ENCODE assay signal across 16 cellular contexts in the genomic region with DNA sequence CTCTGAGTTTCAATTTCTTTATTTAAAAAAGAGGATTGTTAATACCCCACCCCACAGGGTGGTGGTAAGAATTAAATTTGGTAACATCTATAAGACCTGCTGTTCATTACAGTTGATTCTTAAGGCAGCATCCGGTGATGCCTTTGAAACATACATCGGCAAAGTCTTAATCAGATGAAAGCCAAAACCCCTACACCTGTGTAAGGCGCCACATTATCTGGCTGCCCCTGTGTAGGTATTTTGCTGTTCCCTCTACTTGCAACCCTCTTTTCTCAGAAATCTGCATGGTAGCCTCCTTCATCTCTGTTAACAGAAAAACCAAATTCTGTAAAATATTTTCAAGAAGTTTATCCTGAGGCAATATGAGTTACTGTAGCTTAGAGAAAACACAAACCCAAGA.
DNase-seq lines count a peak whose midpoint lies in the region; ATAC-seq and TF ChIP-seq lines count a peak whose summit lies in the region.
"Had no signal": no experiment of that assay in that cellular context is flagged by ENCODE, and none has a peak within 500 bp of the region (broad histone marks: within the 10 kb centered on the region; RNA-seq: fewer than 3 reads in every experiment).

No MANE protein-coding gene starts in this region.

- H3K27ac Mint-ChIP-seq in activated CD8-positive, alpha-beta T cell treated with anti-CD3 and anti-CD28 coated beads, Interleukin-2, amount 10 ng/mL, durations not matched to agents 7 days and 5 days: peak overlapping the region; percentile 92
- H3K27ac Mint-ChIP-seq in naive B cell: peak overlapping the region; percentile 97 to 99 (median 98)

- H3K9me3 Mint-ChIP-seq in activated CD8-positive, alpha-beta T cell treated with anti-CD3 and anti-CD28 coated beads, Interleukin-2, amount 10 ng/mL, durations not matched to agents 7 days and 5 days (ENCODE audit: insufficient read depth): no peaks in the 10 kb centered on the region
- H3K9me3 Mint-ChIP-seq in naive B cell: peaks cover 0 to 5% (median 0%) of the 10 kb centered on the region in 7 donors

- no peaks in the 10 kb centered on the region for H3K27me3 Mint-ChIP-seq in activated CD8-positive, alpha-beta T cell treated with anti-CD3 and anti-CD28 coated beads, Interleukin-2, amount 10 ng/mL, durations not matched to agents 7 days and 5 days (ENCODE audit: low read depth)
- no peaks in the 10 kb centered on the region for H3K27me3 Mint-ChIP-seq in naive B cell

- peak; percentile 33 to 43 for ATAC-seq in activated CD4-positive, CD25-positive, alpha-beta regulatory T cell treated with anti-CD3 and anti-CD28 coated beads, Interleukin-2, amount 50 U/mL, for 24 hours
- no peak for ATAC-seq in GM18505 (IDR thresholded peaks at IDR 0.05; ENCODE audit: unreplicated experiment)
- peak; percentile 65 for ATAC-seq in activated CD8-positive, alpha-beta T cell treated with anti-CD3 and anti-CD28 coated beads, Interleukin-2, amount 10 ng/mL, durations not matched to agents 7 days and 5 days
- ATAC-seq in naive B cell (ENCODE audit: low read depth in 2 of 2): no peak
- ATAC-seq in GM21447 (IDR thresholded peaks at IDR 0.05; ENCODE audit: unreplicated experiment): no peak
- ATAC-seq in HG03025 (IDR thresholded peaks at IDR 0.05; ENCODE audit: low FRiP score, unreplicated experiment): no peak

- peaks cover 61% of the 10 kb centered on the region for H3K4me1 Mint-ChIP-seq in activated CD8-positive, alpha-beta T cell treated with anti-CD3 and anti-CD28 coated beads, Interleukin-2, amount 10 ng/mL, durations not matched to agents 7 days and 5 days (ENCODE audit: low read depth)
- peaks cover 65 to 94% (median 89%) of the 10 kb centered on the region in 3 donors for H3K4me1 Mint-ChIP-seq in naive B cell

- CTCF ChIA-PET in activated CD8-positive, alpha-beta T cell treated with anti-CD3 and anti-CD28 coated beads, Interleukin-2, amount 10 ng/mL, durations not matched to agents 7 days and 5 days (lab: Charles Lee): interaction anchor here (0.6 to 1.6 kb wide), 2 partner anchors 18 to 89 kb away, joined by 3 to 5 read pairs; no protein-coding TSS in a partner anchor

- peaks cover 49% of the 10 kb centered on the region for H3K36me3 Mint-ChIP-seq in activated CD8-positive, alpha-beta T cell treated with anti-CD3 and anti-CD28 coated beads, Interleukin-2, amount 10 ng/mL, durations not matched to agents 7 days and 5 days (ENCODE audit: low read depth)
- peaks cover 15 to 27% of the 10 kb centered on the region in 2 donors for H3K36me3 Mint-ChIP-seq in naive B cell

- TF ChIP-seq POLR2A in GM18505 (IDR thresholded peaks at IDR 0.05; ENCODE audit: borderline replicate concordance, extremely low read depth, insufficient read depth, insufficient read length): peak; percentile 18

- POLR2A ChIA-PET in activated CD8-positive, alpha-beta T cell treated with anti-CD3 and anti-CD28 coated beads, Interleukin-2, amount 10 ng/mL, durations not matched to agents 7 days and 5 days (lab: Charles Lee): interaction anchor here (0.8 to 1.0 kb wide), 2 partner anchors 40 to 237 kb away, joined by 3 read pairs; a partner anchor contains a TSS

- no peak for DNase-seq in activated CD4-positive, CD25-positive, alpha-beta regulatory T cell treated with anti-CD3 and anti-CD28 coated beads, Interleukin-2, amount 50 U/mL, for 72 hours
- peak; percentile 64 for DNase-seq in activated CD8-positive, alpha-beta T cell treated with anti-CD3 and anti-CD28 coated beads, Interleukin-2, amount 10 ng/mL, durations not matched to agents 7 days and 5 days
- DNase-seq in naive B cell (no peak), hepatic stellate cell (ENCODE audit: low spot score) (no peak)
- DNase-seq: amniotic stem cell; cerebellar nuclear complex; DMS79 treated with DMSO at 0.1 percent for 48 hours; NCI-H1417; NCI-H2171 treated with DMSO at 0.1 percent for 48 hours; sigmoid colon; stimulated activated CD4-positive, alpha-beta T cell treated with anti-CD3 and anti-CD28 coated beads, Interleukin-2, amount 100 ng/mL, for 24 hours had no signal

- H3K4me3 Mint-ChIP-seq in activated CD8-positive, alpha-beta T cell treated with anti-CD3 and anti-CD28 coated beads, Interleukin-2, amount 10 ng/mL, durations not matched to agents 7 days and 5 days: peak overlapping the region; percentile 15
- H3K4me3 Mint-ChIP-seq in naive B cell: peak overlapping the region; percentile 36 to 95 (median 80)
- H3K4me3 Mint-ChIP-seq: CD14-positive monocyte had no signal

Comparison
In these comparisons a context has a peak if more than half of its experiments do, and no peak if none do; other contexts are left out.
1. ATAC-seq: peak in activated CD4-positive, CD25-positive, alpha-beta regulatory T cell treated with anti-CD3 and anti-CD28 coated beads, Interleukin-2, amount 50 U/mL, for 24 hours (2 of 2) and activated CD8-positive, alpha-beta T cell treated with anti-CD3 and anti-CD28 coated beads, Interleukin-2, amount 10 ng/mL, durations not matched to agents 7 days and 5 days (single experiment); none in GM18505 (single experiment), naive B cell (0 of 2), GM21447 (single experiment) and HG03025 (single experiment).